ENCODE assay signal across 26 cellular contexts in genomic region chr13:102708211-102708610, GRCh38. TPM values are rescaled to one million over a fixed set of nuclear protein-coding genes. Genes with fewer than 3 reads are reported as not detected.
"Had no signal": no experiment of that assay in that cellular context is flagged by ENCODE, and none has a peak within 500 bp of the region (broad histone marks: within the 10 kb centered on the region; RNA-seq: fewer than 3 reads in every experiment).

No MANE protein-coding gene starts in this region.

- H3K27me3 ChIP-seq: cardiac muscle cell, testis, upper lobe of left lung had no signal

- H3K27ac ChIP-seq: cardiac muscle cell, left ventricle myocardium inferior, testis, upper lobe of left lung had no signal

- H3K9me3 ChIP-seq: testis, upper lobe of left lung had no signal

- DNase-seq: activated CD4-positive, alpha-beta T cell treated with anti-CD3 and anti-CD28 coated beads, Interleukin-2, amount 50 U/mL, for 4 hours; activated CD8-positive, alpha-beta memory T cell treated with anti-CD3 and anti-CD28 coated beads for 24 hours; activated CD8-positive, alpha-beta memory T cell treated with anti-CD3 and anti-CD28 coated beads, Interleukin-2, amount 50 U/mL, for 4 hours; activated naive CD4-positive, alpha-beta T cell; activated T-cell treated with anti-CD3 and anti-CD28 coated beads, Interleukin-2, amount 50 U/mL, for 4 hours; effector CD4-positive, alpha-beta T cell; left ventricle myocardium inferior; nephron progenitor cell; occipital lobe; stimulated activated CD4-positive, alpha-beta T cell treated with anti-CD3 and anti-CD28 coated beads, Interleukin-2, amount 100 ng/mL, for 48 hours; stimulated activated CD8-positive, alpha-beta memory T cell treated with anti-CD3 and anti-CD28 coated beads, Interleukin-4, amount 100 ng/mL, for 48 hours; stimulated activated naive B cell treated with anti-CD40 and anti-IgM and Interleukin-4, amounts not matched to agents 10 μg/mL and 1 μg/mL and 100 μg/mL, for 72 hours; T-helper 9 cell; testis; upper lobe of left lung had no signal

- H3K4me1 ChIP-seq: testis had no signal

- H3K27ac Mint-ChIP-seq: activated naive CD8-positive, alpha-beta T cell; activated T-helper 2 cell treated with anti-CD3 and anti-CD28 coated beads, Interferon-gamma antibody, Interleukin-2, Interleukin-4, amounts not matched to agents 10 μg/mL and 5 μg/mL and 100 μg/mL, durations not matched to agents 14 hours and 24 hours and 36 hours; dendritic cell treated with granulocyte-macrophage colony-stimulating factor and Interleukin-4, amounts not matched to agents 40 ng/mL and 50 ng/mL, for 4 days; nephron progenitor cell; stimulated activated naive B cell treated with anti-CD40 and anti-IgM and Interleukin-4, amounts not matched to agents 10 μg/mL and 1 μg/mL and 100 μg/mL, for 72 hours; WTC11 had no signal

- H3K27me3 Mint-ChIP-seq: dendritic cell treated with granulocyte-macrophage colony-stimulating factor and Interleukin-4, amounts not matched to agents 40 ng/mL and 50 ng/mL, for 4 days had no signal

- H3K4me3 ChIP-seq: cardiac muscle cell, left ventricle myocardium inferior, testis, upper lobe of left lung had no signal

- H3K36me3 Mint-ChIP-seq: activated naive CD8-positive, alpha-beta T cell; WTC11 had no signal

- H3K4me1 Mint-ChIP-seq: stimulated activated naive B cell treated with anti-CD40 and anti-IgM and Interleukin-4, amounts not matched to agents 10 μg/mL and 1 μg/mL and 100 μg/mL, for 72 hours; WTC11 had no signal

- H3K36me3 ChIP-seq: cardiac muscle cell, left ventricle myocardium inferior, upper lobe of left lung had no signal

- H3K4me3 Mint-ChIP-seq: activated naive CD8-positive, alpha-beta T cell; activated T-cell treated with anti-CD3 and anti-CD28 coated beads, Interleukin-2, amount 50 U/mL, for 4 hours; dendritic cell treated with granulocyte-macrophage colony-stimulating factor and Interleukin-4, amounts not matched to agents 40 ng/mL and 50 ng/mL, for 4 days; nephron progenitor cell; stimulated activated naive B cell treated with anti-CD40 and anti-IgM and Interleukin-4, amounts not matched to agents 10 μg/mL and 1 μg/mL and 100 μg/mL, for 72 hours; WTC11 had no signal

- H3K9me3 Mint-ChIP-seq: activated T-cell treated with anti-CD3 and anti-CD28 coated beads, Interleukin-2, amount 50 U/mL, for 4 hours; activated T-helper 2 cell treated with anti-CD3 and anti-CD28 coated beads, Interferon-gamma antibody, Interleukin-2, Interleukin-4, amounts not matched to agents 10 μg/mL and 5 μg/mL and 100 μg/mL, durations not matched to agents 14 hours and 24 hours and 36 hours; dendritic cell treated with granulocyte-macrophage colony-stimulating factor and Interleukin-4, amounts not matched to agents 40 ng/mL and 50 ng/mL, for 4 days; WTC11 had no signal

RNA-seq across cellular contexts. Expression of gene METTL21C, which starts 13.4 kb away (rescaled TPM):
- total RNA-seq: activated T-cell treated with anti-CD3 and anti-CD28 coated beads, Interleukin-2, amount 50 U/mL, for 4 hours; activated T-helper 2 cell treated with anti-CD3 and anti-CD28 coated beads, Interferon-gamma antibody, Interleukin-2, Interleukin-4, amounts not matched to agents 10 μg/mL and 5 μg/mL and 100 μg/mL, durations not matched to agents 14 hours and 24 hours and 36 hours; cardiac muscle cell; esophagus mucosa; left ventricle myocardium inferior; mammary epithelial cell; occipital lobe; posterior vena cava; renal cortical epithelial cell; sciatic nerve; T-helper 1 cell treated with Interleukin-12 subunit alpha and Interleukin-12 subunit beta and Interleukin-4 antibody, amounts not matched to agents 30 ng/mL and 1 ng/mL, for 36 hours; upper lobe of left lung; WTC11 had no signal
- polyA plus RNA-seq: cardiac muscle cell, mammary epithelial cell had no signal
